Comparison of ENCODE assay signal across 19 cellular contexts in the genomic region with DNA sequence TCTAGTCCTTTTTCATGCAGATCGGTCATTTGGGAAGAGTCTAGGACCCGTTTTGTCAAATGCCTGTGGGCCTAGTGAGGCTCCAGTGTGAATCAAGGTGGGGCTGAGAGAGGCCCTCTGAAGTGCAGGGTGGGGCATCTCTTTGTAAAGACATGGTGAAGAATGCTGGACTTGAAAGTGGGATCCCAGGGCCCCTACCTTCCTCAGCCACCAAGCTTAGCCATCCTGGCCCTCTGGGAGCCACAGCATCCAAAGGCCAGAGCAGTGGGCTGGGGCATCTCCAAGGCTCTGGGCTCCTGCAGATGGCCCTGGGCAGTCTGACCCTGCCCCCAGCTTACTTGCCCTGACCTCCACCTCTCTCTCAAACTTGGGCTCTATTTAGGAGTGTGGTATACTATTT.
"Had no signal": no experiment of that assay in that cellular context is flagged by ENCODE, and none has a peak within 500 bp of the region (broad histone marks: within the 10 kb centered on the region; RNA-seq: fewer than 3 reads in every experiment).

No MANE protein-coding gene starts in this region.

- H3K4me3 Mint-ChIP-seq: naive thymus-derived CD4-positive, alpha-beta T cell; natural killer cell treated with Interleukin-12 subunit alpha and Interleukin-12 subunit beta and Interleukin-15 and Interleukin-18, amount 100 ng/mL, for 72 hours; stimulated activated effector memory CD8-positive, alpha-beta T cell treated with anti-CD3 and anti-CD28 coated beads, Interleukin-12 subunit alpha, Interleukin-12 subunit beta, amount 100 ng/mL, for 72 hours; stimulated activated naive CD8-positive, alpha-beta T cell treated with anti-CD3 and anti-CD28 coated beads, Interleukin-15, amount 100 ng/mL, for 72 hours; type B pancreatic cell had no signal

- H3K9me3 Mint-ChIP-seq: naive thymus-derived CD4-positive, alpha-beta T cell; natural killer cell treated with Interleukin-12 subunit alpha and Interleukin-12 subunit beta and Interleukin-15 and Interleukin-18, amount 100 ng/mL, for 72 hours; stimulated activated effector memory CD8-positive, alpha-beta T cell treated with anti-CD3 and anti-CD28 coated beads, Interleukin-12 subunit alpha, Interleukin-12 subunit beta, amount 100 ng/mL, for 72 hours; stimulated activated naive CD8-positive, alpha-beta T cell treated with anti-CD3 and anti-CD28 coated beads, Interleukin-15, amount 100 ng/mL, for 72 hours; type B pancreatic cell had no signal

- H3K27me3 Mint-ChIP-seq: naive thymus-derived CD4-positive, alpha-beta T cell; natural killer cell treated with Interleukin-12 subunit alpha and Interleukin-12 subunit beta and Interleukin-15 and Interleukin-18, amount 100 ng/mL, for 72 hours; stimulated activated naive CD8-positive, alpha-beta T cell treated with anti-CD3 and anti-CD28 coated beads, Interleukin-15, amount 100 ng/mL, for 72 hours; type B pancreatic cell had no signal

- H3K4me1 Mint-ChIP-seq: stimulated activated effector memory CD8-positive, alpha-beta T cell treated with anti-CD3 and anti-CD28 coated beads, Interleukin-12 subunit alpha, Interleukin-12 subunit beta, amount 100 ng/mL, for 72 hours; stimulated activated naive CD8-positive, alpha-beta T cell treated with anti-CD3 and anti-CD28 coated beads, Interleukin-15, amount 100 ng/mL, for 72 hours had no signal

- H3K27ac Mint-ChIP-seq: naive thymus-derived CD4-positive, alpha-beta T cell; natural killer cell treated with Interleukin-12 subunit alpha and Interleukin-12 subunit beta and Interleukin-15 and Interleukin-18, amount 100 ng/mL, for 72 hours; stimulated activated effector memory CD8-positive, alpha-beta T cell treated with anti-CD3 and anti-CD28 coated beads, Interleukin-12 subunit alpha, Interleukin-12 subunit beta, amount 100 ng/mL, for 72 hours; stimulated activated naive CD8-positive, alpha-beta T cell treated with anti-CD3 and anti-CD28 coated beads, Interleukin-15, amount 100 ng/mL, for 72 hours; type B pancreatic cell had no signal

- DNase-seq: heart right ventricle; left ventricle myocardium inferior; mesendoderm; midbrain; mucosa of descending colon; naive thymus-derived CD4-positive, alpha-beta T cell; pancreas; psoas muscle; sigmoid colon; small intestine; spleen; stimulated activated CD4-positive, alpha-beta T cell treated with anti-CD3 and anti-CD28 coated beads, Interleukin-4, amount 100 ng/mL, for 24 hours; stimulated activated naive CD4-positive, alpha-beta T cell; stimulated activated naive CD8-positive, alpha-beta T cell treated with anti-CD3 and anti-CD28 coated beads, Interleukin-15, amount 100 ng/mL, for 72 hours; substantia nigra; uterus had no signal

- H3K36me3 Mint-ChIP-seq: naive thymus-derived CD4-positive, alpha-beta T cell; natural killer cell treated with Interleukin-12 subunit alpha and Interleukin-12 subunit beta and Interleukin-15 and Interleukin-18, amount 100 ng/mL, for 72 hours; stimulated activated effector memory CD8-positive, alpha-beta T cell treated with anti-CD3 and anti-CD28 coated beads, Interleukin-12 subunit alpha, Interleukin-12 subunit beta, amount 100 ng/mL, for 72 hours had no signal
